8 cellular contexts compared by ENCODE assay signal in genomic region chr1:228166170-228166936, GRCh38. TPM values are rescaled to one million over a fixed set of nuclear protein-coding genes. Genes with fewer than 3 reads are reported as not detected.
DNase-seq lines count a peak whose midpoint lies in the region; ATAC-seq and TF ChIP-seq lines count a peak whose summit lies in the region.

No MANE protein-coding gene starts in this region.

- peak; percentile 16 for ATAC-seq in GM23338

- H3K9me2 ChIP-seq in GM23338 (ENCODE audit: insufficient read depth), result no peaks in the 10 kb centered on the region

- peak overlapping the region; percentile 75 for H3K4me3 ChIP-seq in GM12864 (ENCODE audit: low read depth, low read length)
- peak overlapping the region; percentile 77 for H3K4me3 ChIP-seq in GM23338
- peak overlapping the region; percentile 85 for H3K4me3 ChIP-seq in iPS-18c (ENCODE audit: insufficient read depth, low read depth, low read length)
- H3K4me3 ChIP-seq in skeletal muscle tissue (ENCODE audit: low read length in 3 of 3), result peak overlapping the region; percentile 71 to 83 (median 77)

- H3F3A ChIP-seq in GM23338 (replicated peaks; ENCODE audit: low read depth), result 0 out of 2 replicates have a peak, but pooled peaks cover 2% of the 10 kb centered on the region

- no peaks in the 10 kb centered on the region; the same call in 2 of the 3 replicates for H3K36me3 Mint-ChIP-seq in GM23338 (ENCODE audit: low read depth)
- H3K36me3 Mint-ChIP-seq in MCF 10A (ENCODE audit: insufficient read depth, unreplicated experiment), result peaks cover 13% of the 10 kb centered on the region

- DNase-seq in GM12864 (ENCODE audit: low read depth), result peak; percentile 19
- peak; percentile 76 for DNase-seq in GM23338 (ENCODE audit: low spot score)
- DNase-seq in KG1 (lab: John Stamatoyannopoulos, UW), result peak; percentile 55
- DNase-seq in T follicular helper cell (ENCODE audit: low read depth), result peak; percentile 59
- DNase-seq in MCF 10A (ENCODE audit: unreplicated experiment), result peak; percentile 66
- no peak for DNase-seq in T1000 (lab: John Stamatoyannopoulos, UW)

- H3K27me3 Mint-ChIP-seq in GM23338 (ENCODE audit: insufficient read depth, low read depth, poor library complexity) (peaks cover 3% of the 10 kb centered on the region), MCF 10A (ENCODE audit: insufficient read depth, unreplicated experiment) (no peaks in the 10 kb centered on the region)

- H3K4me1 Mint-ChIP-seq in GM23338 (peaks cover 10% of the 10 kb centered on the region; the same call in 2 of the 3 replicates), MCF 10A (ENCODE audit: insufficient read depth, unreplicated experiment) (peaks cover 40% of the 10 kb centered on the region)

- POLR2A ChIA-PET in MCF 10A (lab: Yijun Ruan, JAX), result interaction anchor here (0.6 to 10.8 kb wide), 31 partner anchors 11 to 1779 kb away, joined by 3 to 318 read pairs (median 6); partner anchors contain the start of genes ARF1, C1orf35, GJC2 and GUK1

- H3K9me3 ChIP-seq in iPS-18c (ENCODE audit: control insufficient read depth, insufficient read depth, low read length) (no peaks in the 10 kb centered on the region), skeletal muscle tissue (ENCODE audit: control insufficient read depth in 3 of 3, low read length in 3 of 3) (no peaks in the 10 kb centered on the region)

- H3K4me1 ChIP-seq in GM23338 (ENCODE audit: insufficient read depth), result peaks cover 8% of the 10 kb centered on the region; the same call in 1 of the 2 replicates
- peaks cover 38 to 51% (median 49%) of the 10 kb centered on the region in 3 donors for H3K4me1 ChIP-seq in skeletal muscle tissue (ENCODE audit: control insufficient read depth in 3 of 3, insufficient read depth in 3 of 3, low read length in 3 of 3)

- peak overlapping the region; percentile 70 for H3K4me3 Mint-ChIP-seq in GM23338
- peak overlapping the region; percentile 70 for H3K4me3 Mint-ChIP-seq in MCF 10A (ENCODE audit: unreplicated experiment)

- H2AFZ ChIP-seq in GM23338, result no peak overlapping the region

- intact Hi-C loops in MCF 10A (cut with micrococcal nuclease), result loop anchor here (1.0 to 2.0 kb wide), 4 partner anchors 26 to 291 kb away; partner anchors contain the start of genes GUK1 and MRPL55

- TF ChIP-seq CTCF in GM12864 (IDR thresholded peaks at IDR 0.05; ENCODE audit: low read depth, low read length, missing control alignments), result peak; percentile 56
- TF ChIP-seq CTCF in GM23338 (conservative IDR thresholded peaks at IDR 0.05; ENCODE audit: low read depth in 2 of 2), result peak; percentile 27 to 61; a peak in 3 of 4 replicates
- TF ChIP-seq CTCF in MCF 10A (IDR thresholded peaks at IDR 0.05; ENCODE audit: unreplicated experiment), result peak; percentile 54

- CTCF ChIA-PET in MCF 10A (lab: Yijun Ruan, JAX), result interaction anchor here (0.5 to 7.1 kb wide), 41 partner anchors 9 to 1178 kb away, joined by 3 to 72 read pairs (median 4); partner anchors contain the start of genes GJC2 and GUK1

- H3K9me3 Mint-ChIP-seq in GM23338 (no peaks in the 10 kb centered on the region), MCF 10A (ENCODE audit: unreplicated experiment) (no peaks in the 10 kb centered on the region)

- H3K27ac Mint-ChIP-seq in GM23338 (peak overlapping the region; percentile 62; the same call in 1 of the 2 replicates), MCF 10A (ENCODE audit: low read depth, unreplicated experiment) (peak overlapping the region; percentile 86)

- no peaks in the 10 kb centered on the region; the same call in 1 of the 2 replicates for H4K20me1 ChIP-seq in GM23338 (replicated peaks; ENCODE audit: insufficient read depth)

- H3K36me3 ChIP-seq in GM23338 (ENCODE audit: insufficient read depth) (no peaks in the 10 kb centered on the region), skeletal muscle tissue (ENCODE audit: control insufficient read depth in 3 of 3, insufficient read depth in 3 of 3, low read length in 3 of 3) (no peaks in the 10 kb centered on the region)

- no TSS peak for BruUV-seq in MCF 10A (replicated peaks; lab: Mats Ljungman, UMichigan)

- peak overlapping the region; percentile 90 for H3K4me2 ChIP-seq in GM23338

- H3K27me3 ChIP-seq in GM23338 (ENCODE audit: insufficient read depth), result no peaks in the 10 kb centered on the region
- H3K27me3 ChIP-seq in skeletal muscle tissue (ENCODE audit: control insufficient read depth in 3 of 3, insufficient read depth in 3 of 3, low read length in 3 of 3), result peaks cover 2 to 9% (median 2%) of the 10 kb centered on the region in 3 donors

- peak overlapping the region; percentile 92 to 99 (median 97) for H3K9ac ChIP-seq in skeletal muscle tissue (ENCODE audit: low read depth in 1 of 3, low read length in 3 of 3)

- H3K27ac ChIP-seq in GM23338 (ENCODE audit: low read depth) (0 out of 2 replicates have a peak overlapping the region, but pooled peaks have one; percentile 23), skeletal muscle tissue (ENCODE audit: low read depth, low read length) (peak overlapping the region; percentile 99)

- peaks cover 16% of the 10 kb centered on the region for H3K79me2 ChIP-seq in GM23338 (replicated peaks; ENCODE audit: insufficient read depth)

TF ChIP-seq in GM23338, 12 proteins besides CTCF, POLR2A, EP300 and RAD21 (continues in another document):
- TF ChIP-seq CREB1 (CRISPR knock-in tag; IDR thresholded peaks at IDR 0.05; ENCODE audit: low read depth), result peak; percentile 26; the same call in 1 of the 2 replicates

RNA-seq across cellular contexts. Expression of gene IBA57, which starts 0.7 kb away (rescaled TPM):
- 7.3 and 10.3 TPM in 2 replicates for total RNA-seq in GM23338 (2014; rRNA removed; shearing (Covaris generic))
- 1.1 TPM in 2 replicates for polyA plus RNA-seq in GM23338 (2016; fragmentation: Nextera tagmentation; extraction: Ambion mirVana)
- total RNA-seq in MCF 10A (2022) (12.0 and 16.5 TPM in 2 replicates), skeletal muscle tissue (3.1 TPM)

RNA-seq across cellular contexts. Expression of gene GJC2, which starts 16.6 kb away (rescaled TPM):
- total RNA-seq in GM23338 (2014; rRNA removed; shearing (Covaris generic)), result 0.58 and 1.2 TPM in 2 replicates
- 0.15 and 0.23 TPM in 2 replicates for polyA plus RNA-seq in GM23338 (2016; fragmentation: Nextera tagmentation; extraction: Ambion mirVana)
- total RNA-seq in MCF 10A (2022) (9.0 and 18.5 TPM in 2 replicates), skeletal muscle tissue (1.6 TPM)

RNA-seq across cellular contexts. Expression of gene GUK1, which starts 26.3 kb away (rescaled TPM):
- 84.0 and 87.5 TPM in 2 replicates for total RNA-seq in GM23338 (2014; rRNA removed; shearing (Covaris generic))
- 104 and 121 TPM in 2 replicates for polyA plus RNA-seq in GM23338 (2016; fragmentation: Nextera tagmentation; extraction: Ambion mirVana)
- total RNA-seq in MCF 10A (2022) (495 and 510 TPM in 2 replicates), skeletal muscle tissue (165 TPM)

RNA-seq across cellular contexts. Expression of gene OBSCN, which starts 41.5 kb away (rescaled TPM):
- total RNA-seq in GM23338 (2014; rRNA removed; shearing (Covaris generic)), result 21.5 and 38.5 TPM in 2 replicates
- polyA plus RNA-seq in GM23338 (2016; fragmentation: Nextera tagmentation; extraction: Ambion mirVana), result 8.4 and 9.6 TPM in 2 replicates
- total RNA-seq in MCF 10A (2022) (22.6 and 29.6 TPM in 2 replicates), skeletal muscle tissue (460 TPM)

RNA-seq across cellular contexts. Expression of gene MRPL55, which starts 57.3 kb away (rescaled TPM):
- 81.2 and 92.4 TPM in 2 replicates for total RNA-seq in GM23338 (2014; rRNA removed; shearing (Covaris generic))
- polyA plus RNA-seq in GM23338 (2016; fragmentation: Nextera tagmentation; extraction: Ambion mirVana), result 172 and 182 TPM in 2 replicates
- 85.4 and 111 TPM in 2 replicates for total RNA-seq in MCF 10A (2022)
- 38.1 TPM for total RNA-seq in skeletal muscle tissue
